8 cellular contexts compared by ENCODE assay signal in genomic region chr16:31074814-31075183, GRCh38. TPM values are rescaled to one million over a fixed set of nuclear protein-coding genes. Genes with fewer than 3 reads are reported as not detected.
DNase-seq lines count a peak whose midpoint lies in the region; ATAC-seq and TF ChIP-seq lines count a peak whose summit lies in the region.

No MANE protein-coding gene starts in this region.

- no peak overlapping the region for H4K5ac ChIP-seq in mesendoderm (ENCODE audit: low read length)

- H3K9ac ChIP-seq in mesendoderm (ENCODE audit: low read length) = peak overlapping the region; percentile 97

- H3K4me3 ChIP-seq in heart left ventricle (peak overlapping the region; percentile 66 to 100 (median 84)), brain microvascular endothelial cell (ENCODE audit: low read depth, low read length) (peak overlapping the region; percentile 98), mesendoderm (ENCODE audit: low read length) (peak overlapping the region; percentile 89), vagina (peak overlapping the region; percentile 65 to 97)

- H2AK5ac ChIP-seq in mesendoderm (ENCODE audit: low read length) = no peak overlapping the region

- no peaks in the 10 kb centered on the region for H3K9me3 ChIP-seq in heart left ventricle
- H3K9me3 ChIP-seq in vagina = no peaks in the 10 kb centered on the region

- no peaks in the 10 kb centered on the region for H3K27me3 ChIP-seq in heart left ventricle
- H3K27me3 ChIP-seq in brain microvascular endothelial cell (replicated peaks) = no peaks in the 10 kb centered on the region
- no peaks in the 10 kb centered on the region for H3K27me3 ChIP-seq in mesendoderm (ENCODE audit: insufficient read depth, low read length, poor library complexity)
- H3K27me3 ChIP-seq in vagina = no peaks in the 10 kb centered on the region

- H3K23ac ChIP-seq in mesendoderm (ENCODE audit: low read length) = no peak overlapping the region

- DNase-seq in heart left ventricle (no peak), cardiac septum (ENCODE audit: low spot score) (no peak), brain microvascular endothelial cell (no peak), mesendoderm (no peak), vagina (ENCODE audit: extremely low spot score in 2 of 2) (no peak), cerebellum (ENCODE audit: low spot score) (no peak)
- DNase-seq in central memory CD4-positive, alpha-beta T cell = no peak

- no peak for TF ChIP-seq POLR2A in heart left ventricle (IDR thresholded peaks at IDR 0.05)
- TF ChIP-seq POLR2A in vagina (IDR thresholded peaks at IDR 0.05) = no peak

- no peak overlapping the region for H2BK15ac ChIP-seq in mesendoderm (replicated peaks; ENCODE audit: low read depth)

- peak overlapping the region; percentile 87 to 99 (median 96) for H3K27ac ChIP-seq in heart left ventricle
- peak overlapping the region; percentile 93 for H3K27ac ChIP-seq in brain microvascular endothelial cell
- no peak overlapping the region for H3K27ac ChIP-seq in mesendoderm (ENCODE audit: low read depth, low read length)
- peak overlapping the region; percentile 94 for H3K27ac ChIP-seq in vagina

- H3K56ac ChIP-seq in mesendoderm (ENCODE audit: low read length) = peak overlapping the region; percentile 98

- H3K79me1 ChIP-seq in mesendoderm (ENCODE audit: low read length) = peaks cover 17% of the 10 kb centered on the region

- peaks cover 3 to 39% (median 24%) of the 10 kb centered on the region in 12 donors for H3K4me1 ChIP-seq in heart left ventricle
- H3K4me1 ChIP-seq in mesendoderm (ENCODE audit: control insufficient read depth, low read depth, low read length) = peaks cover 3% of the 10 kb centered on the region
- H3K4me1 ChIP-seq in vagina = peaks cover 31% of the 10 kb centered on the region

- H2BK120ac ChIP-seq in mesendoderm (ENCODE audit: low read depth, low read length) = no peak overlapping the region

- H3K18ac ChIP-seq in mesendoderm (ENCODE audit: low read length) = no peak overlapping the region

- peaks cover 24% of the 10 kb centered on the region for H3K79me2 ChIP-seq in mesendoderm (ENCODE audit: control insufficient read depth, insufficient read depth, low read length)

- H3K36me3 ChIP-seq in heart left ventricle (peaks cover 0 to 42% (median 35%) of the 10 kb centered on the region in 9 donors), brain microvascular endothelial cell (replicated peaks) (peaks cover 20% of the 10 kb centered on the region), mesendoderm (ENCODE audit: control insufficient read depth, insufficient read depth, low read length) (no peaks in the 10 kb centered on the region), vagina (peaks cover 0 to 35% of the 10 kb centered on the region in 2 donors)

- in situ Hi-C loops in brain microvascular endothelial cell (cut with HindIII; ENCODE audit: low pct_ligation_motif_present, low sequenced_read_pairs) = no loop called here

- 2 to 3% (median 2%) methylated on average over 7 of the region's 7 CpGs for WGBS in heart left ventricle, 4 donors
- no CpG with 5 or more reads among the region's 7 CpGs for WGBS in mesendoderm (ENCODE audit: extremely low coverage, insufficient coverage, low lambda C conversion rate)

- no peak overlapping the region for H4K8ac ChIP-seq in mesendoderm (ENCODE audit: low read depth, low read length)

- TF ChIP-seq CTCF in heart left ventricle (IDR thresholded peaks at IDR 0.05) = no peak
- peak; percentile 15 for TF ChIP-seq CTCF in brain microvascular endothelial cell (IDR thresholded peaks at IDR 0.05; ENCODE audit: low read depth, low read length, missing control alignments)
- TF ChIP-seq CTCF in vagina (IDR thresholded peaks at IDR 0.05) = no peak

- ATAC-seq in heart left ventricle = no peak
- no peak for ATAC-seq in HG03460 (IDR thresholded peaks at IDR 0.05; ENCODE audit: unreplicated experiment)

- H3K4me2 ChIP-seq in mesendoderm (ENCODE audit: low read length) = peak overlapping the region; percentile 98

- H2BK5ac ChIP-seq in mesendoderm (ENCODE audit: low read length) = peak overlapping the region; percentile 57

- intact Hi-C loops in heart left ventricle (cut with DNase I) = loop anchor here (1.0 to 10.0 kb wide), 14 partner anchors 20 to 380 kb away; partner anchors contain the start of genes STX4 (in 7 of the 10), HSD3B7 (in 3 of the 10), VKORC1 (in 2 of the 10) and ARMC5 (in 1 of the 10)
- intact Hi-C loops in cardiac septum (cut with DNase I) = loop anchor here (2.0 to 5.0 kb wide), 5 partner anchors 20 to 117 kb away; partner anchors contain the start of genes HSD3B7, SETD1A, STX4 and VKORC1
- intact Hi-C loops in vagina (cut with DNase I) = loop anchor here (10.0 kb wide), 1 partner anchor 90 kb away; the partner anchor contains the start of gene HSD3B7

- no peak overlapping the region for H3K4ac ChIP-seq in mesendoderm (ENCODE audit: low read depth, low read length)

RNA-seq across cellular contexts. Expression of gene ZNF646, which starts 0.6 kb away (rescaled TPM):
- total RNA-seq in heart left ventricle (10 to 100 TPM in 6 of 9 donors, 1 to 10 TPM in 3; 8.3 to 15.5 (median 10.3) TPM), cardiac septum (9.6 TPM), vagina (10.6 TPM), cerebellum (16.7 TPM)
- 1 to 10 TPM; 6.4 to 7.6 TPM for polyA plus RNA-seq in heart left ventricle
- 8.5 TPM for polyA plus RNA-seq in mesendoderm (2013, experiment 1 of 2)
- polyA plus RNA-seq in mesendoderm (2013, experiment 2 of 2) = 9.0 TPM

RNA-seq across cellular contexts. Expression of gene ZNF668, which starts 0.8 kb away (rescaled TPM):
- 10 to 100 TPM in 2 of 9 donors, 1 to 10 TPM in 7; 3.5 to 11.4 (median 5.8) TPM for total RNA-seq in heart left ventricle
- polyA plus RNA-seq in heart left ventricle = 1 to 10 TPM; 6.6 to 9.8 TPM
- 5.9 TPM for total RNA-seq in cardiac septum
- polyA plus RNA-seq in mesendoderm (2013, experiment 1 of 2) = 9.6 TPM
- 8.2 TPM for polyA plus RNA-seq in mesendoderm (2013, experiment 2 of 2)
- total RNA-seq in vagina = 5.4 TPM
- total RNA-seq in cerebellum = 9.3 TPM

RNA-seq across cellular contexts. Expression of gene PRSS53, which starts 13.9 kb away (rescaled TPM):
- total RNA-seq in heart left ventricle (1 to 10 TPM in 1 of 9 donors, under 1 TPM in 8; 0.16 to 1.4 (median 0.44) TPM), cardiac septum (0.59 TPM), vagina (2.0 TPM), cerebellum (5.0 TPM)
- under 1 TPM; 0.80 to 0.84 TPM for polyA plus RNA-seq in heart left ventricle
- polyA plus RNA-seq in mesendoderm (2013, experiment 1 of 2) = 0.91 TPM
- polyA plus RNA-seq in mesendoderm (2013, experiment 2 of 2) = 0.99 TPM

RNA-seq across cellular contexts. Expression of gene VKORC1, which starts 19.8 kb away (rescaled TPM):
- 10 to 100 TPM; 25.9 to 63.1 (median 42.0) TPM for total RNA-seq in heart left ventricle
- 100 to 1,000 TPM in 1 of 2 donors, 10 to 100 TPM in 1; 40.2 to 134 TPM for polyA plus RNA-seq in heart left ventricle
- 42.1 TPM for total RNA-seq in cardiac septum
- 106 TPM for polyA plus RNA-seq in mesendoderm (2013, experiment 1 of 2)
- 104 TPM for polyA plus RNA-seq in mesendoderm (2013, experiment 2 of 2)
- total RNA-seq in vagina = 123 TPM
- total RNA-seq in cerebellum = 41.4 TPM

RNA-seq across cellular contexts. Expression of gene BCKDK, which starts 33.4 kb away (rescaled TPM):
- total RNA-seq in heart left ventricle (100 to 1,000 TPM in 2 of 9 donors, 10 to 100 TPM in 7; 61.9 to 134 (median 70.0) TPM), cardiac septum (56.4 TPM), vagina (48.9 TPM), cerebellum (16.9 TPM)
- polyA plus RNA-seq in heart left ventricle = 10 to 100 TPM; 42.6 to 57.4 TPM
- polyA plus RNA-seq in mesendoderm (2013, experiment 1 of 2) = 38.4 TPM
- 38.4 TPM for polyA plus RNA-seq in mesendoderm (2013, experiment 2 of 2)
